11 cellular contexts compared by ENCODE assay signal in genomic region chr2:106839849-106840595, GRCh38.
A peak's percentile ranks its signal among the peaks of the same experiment; 100 is the strongest.
DNase-seq lines count a peak whose midpoint lies in the region; ATAC-seq and TF ChIP-seq lines count a peak whose summit lies in the region.
"Had no signal": no experiment of that assay in that cellular context is flagged by ENCODE, and none has a peak within 500 bp of the region (broad histone marks: within the 10 kb centered on the region; RNA-seq: fewer than 3 reads in every experiment).

No MANE protein-coding gene starts in this region.

- H3F3A ChIP-seq in Loucy (ENCODE audit: low read depth) = no peaks in the 10 kb centered on the region

- H3K27me3 Mint-ChIP-seq in nephron (ENCODE audit: low read depth) = no peaks in the 10 kb centered on the region

- H3K9me3 ChIP-seq in Loucy (ENCODE audit: insufficient read depth, low read depth, low read length) = no peaks in the 10 kb centered on the region
- H3K9me3 ChIP-seq: upper lobe of left lung had no signal

- DNase-seq in DMS 273 (lab: John Stamatoyannopoulos, UW; ENCODE audit: unreplicated experiment) (peak; percentile 62), amniotic epithelial cell (ENCODE audit: low read depth) (peak; percentile 42), activated gamma-delta T cell treated with Interleukin-2 at 50 U/mL for 16 hours (no peak), kidney glomerular epithelial cell (lab: John Stamatoyannopoulos, UW) (no peak), GM03348 (ENCODE audit: low spot score) (no peak)
- DNase-seq: NCI-H1930; stimulated activated CD4-positive, alpha-beta T cell treated with anti-CD3 and anti-CD28 coated beads, Interleukin-2, amount 100 ng/mL, for 24 hours had no signal

- H3K9me3 Mint-ChIP-seq in nephron = no peaks in the 10 kb centered on the region

- peaks cover 11% of the 10 kb centered on the region for H3K36me3 Mint-ChIP-seq in nephron (ENCODE audit: low read depth)

- peak overlapping the region; percentile 28 for H3K4me3 ChIP-seq in Loucy (ENCODE audit: low read length, poor library complexity, severe bottlenecking)
- H3K4me3 ChIP-seq: upper lobe of left lung had no signal

- peak overlapping the region in 2 of 3 experiments; percentile 75 to 81 for H3K27ac Mint-ChIP-seq in nephron

- 0 out of 2 replicates have a peak overlapping the region, but pooled peaks have one; percentile 18 for H2AFZ ChIP-seq in Loucy (ENCODE audit: low read length)

- peak overlapping the region; percentile 55 for H3K4me2 ChIP-seq in Loucy (ENCODE audit: low read depth, low read length, poor library complexity, severe bottlenecking)

- H3K4me3 Mint-ChIP-seq in nephron = no peak overlapping the region

- H4K20me1 ChIP-seq in Loucy (ENCODE audit: insufficient read depth, low read length, poor library complexity, severe bottlenecking) = no peaks in the 10 kb centered on the region

- no peaks in the 10 kb centered on the region for H3K9me2 ChIP-seq in Loucy (replicated peaks; ENCODE audit: low read depth, low read length)

- TF ChIP-seq CTCF in Loucy (conservative IDR thresholded peaks at IDR 0.05; ENCODE audit: low read length) (peak; percentile 92), nephron (IDR thresholded peaks at IDR 0.05; ENCODE audit: unreplicated experiment in 3 of 3) (peak; percentile 32 to 55 (median 42))

- H3K4me1 Mint-ChIP-seq in nephron = peaks cover 30% of the 10 kb centered on the region

- no peak overlapping the region for H3K9ac ChIP-seq in Loucy (ENCODE audit: low read depth, low read length, poor library complexity, severe bottlenecking)

- peaks cover 18% of the 10 kb centered on the region for H3K4me1 ChIP-seq in Loucy (ENCODE audit: insufficient read depth, low read length, poor library complexity, severe bottlenecking)
- H3K4me1 ChIP-seq: upper lobe of left lung had no signal

- H3K79me2 ChIP-seq in Loucy (ENCODE audit: insufficient read depth, low read length) = no peaks in the 10 kb centered on the region

- no peak for ATAC-seq in GM19455 (IDR thresholded peaks at IDR 0.05; ENCODE audit: unreplicated experiment)

- no peaks in the 10 kb centered on the region for H3K36me3 ChIP-seq in Loucy (ENCODE audit: insufficient read depth, low read length)
- H3K36me3 ChIP-seq: upper lobe of left lung had no signal

- H3K27me3 ChIP-seq in Loucy (ENCODE audit: insufficient read depth, low read length, poor library complexity, severe bottlenecking) = no peaks in the 10 kb centered on the region
- H3K27me3 ChIP-seq: upper lobe of left lung had no signal

Comparison
In these comparisons a context has a peak if more than half of its experiments do, and no peak if none do; other contexts are left out.
1. DNase-seq: peak in DMS 273 (single experiment) and amniotic epithelial cell (single experiment); none in activated gamma-delta T cell treated with Interleukin-2 at 50 U/mL for 16 hours (single experiment), kidney glomerular epithelial cell (single experiment) and GM03348 (single experiment).